Comparison of ENCODE assay signal across 8 cellular contexts in genomic region chr16:21554795-21555585, GRCh38. TPM values are rescaled to one million over a fixed set of nuclear protein-coding genes. Genes with fewer than 3 reads are reported as not detected.
DNase-seq lines count a peak whose midpoint lies in the region; ATAC-seq and TF ChIP-seq lines count a peak whose summit lies in the region.

No MANE protein-coding gene starts in this region.

- peaks cover 6% of the 10 kb centered on the region for H3K4me1 Mint-ChIP-seq in GM23338
- H3K4me1 Mint-ChIP-seq in activated T-cell treated with anti-CD3 and anti-CD28 coated beads, Interleukin-2, amount 50 U/mL, for 24 hours (ENCODE audit: low read depth) = peaks cover 17% of the 10 kb centered on the region
- H3K4me1 Mint-ChIP-seq in naive thymus-derived CD8-positive, alpha-beta T cell = peaks cover 5 to 16% (median 8%) of the 10 kb centered on the region in 4 donors
- peaks cover 21% of the 10 kb centered on the region for H3K4me1 Mint-ChIP-seq in stimulated activated memory B cell treated with anti-CD40 and anti-IgM and Interleukin-4, amounts not matched to agents 10 μg/mL and 1 μg/mL and 100 μg/mL, for 72 hours

- H3K9ac ChIP-seq in DND-41 (ENCODE audit: low read depth, low read length) (peak overlapping the region; percentile 43), KMS-11 (peak overlapping the region; percentile 50; the same call in 1 of the 2 replicates)

- H3K36me3 ChIP-seq in DND-41 (ENCODE audit: insufficient read depth, low read length) (no peaks in the 10 kb centered on the region), GM23338 (ENCODE audit: insufficient read depth) (no peaks in the 10 kb centered on the region), KMS-11 (ENCODE audit: insufficient read depth) (no peaks in the 10 kb centered on the region), PC-9 (ENCODE audit: low read depth) (no peaks in the 10 kb centered on the region)

- H3K4me1 ChIP-seq in DND-41 (ENCODE audit: insufficient read depth, low read length) = peaks cover 11% of the 10 kb centered on the region
- H3K4me1 ChIP-seq in GM23338 (ENCODE audit: insufficient read depth) = no peaks in the 10 kb centered on the region
- H3K4me1 ChIP-seq in KMS-11 (ENCODE audit: low read depth, poor library complexity, severe bottlenecking) = peaks cover 11% of the 10 kb centered on the region
- H3K4me1 ChIP-seq in PC-9 (replicated peaks; ENCODE audit: insufficient read depth) = 0 out of 2 replicates have a peak, but pooled peaks cover 3% of the 10 kb centered on the region

- H3K27me3 ChIP-seq in DND-41 (ENCODE audit: insufficient read depth, low read length, poor library complexity) (no peaks in the 10 kb centered on the region), GM23338 (ENCODE audit: insufficient read depth) (0 out of 2 replicates have a peak, but pooled peaks cover 3% of the 10 kb centered on the region), KMS-11 (ENCODE audit: insufficient read depth, low read depth) (no peaks in the 10 kb centered on the region), PC-9 (ENCODE audit: insufficient read depth, low read depth) (no peaks in the 10 kb centered on the region)

- CTCF ChIA-PET in PC-9 (lab: Charles Lee) = interaction anchor here (0.6 to 0.7 kb wide), 2 partner anchors 208 to 799 kb away, joined by 3 to 5 read pairs; no protein-coding TSS in a partner anchor

- H3K27ac ChIP-seq in DND-41 (ENCODE audit: low read length) (peak overlapping the region; percentile 24; the same call in 1 of the 2 replicates), GM23338 (ENCODE audit: low read depth) (no peak overlapping the region), KMS-11 (peak overlapping the region; percentile 16; the same call in 1 of the 2 replicates), PC-9 (no peak overlapping the region)

- H3K9me2 ChIP-seq in GM23338 (ENCODE audit: insufficient read depth) = no peaks in the 10 kb centered on the region
- H3K9me2 ChIP-seq in PC-9 (ENCODE audit: insufficient read depth) = no peaks in the 10 kb centered on the region

- H3K4me3 Mint-ChIP-seq in GM23338 = peak overlapping the region; percentile 68
- H3K4me3 Mint-ChIP-seq in activated T-cell treated with anti-CD3 and anti-CD28 coated beads, Interleukin-2, amount 50 U/mL, for 24 hours = peak overlapping the region; percentile 47
- H3K4me3 Mint-ChIP-seq in naive thymus-derived CD8-positive, alpha-beta T cell = peak overlapping the region; percentile 56 to 83 (median 70)
- peak overlapping the region; percentile 63 for H3K4me3 Mint-ChIP-seq in stimulated activated memory B cell treated with anti-CD40 and anti-IgM and Interleukin-4, amounts not matched to agents 10 μg/mL and 1 μg/mL and 100 μg/mL, for 72 hours

- no peaks in the 10 kb centered on the region for H4K20me1 ChIP-seq in DND-41 (ENCODE audit: insufficient read depth, low read length)
- no peaks in the 10 kb centered on the region for H4K20me1 ChIP-seq in GM23338 (replicated peaks; ENCODE audit: insufficient read depth)
- no peaks in the 10 kb centered on the region for H4K20me1 ChIP-seq in KMS-11 (ENCODE audit: insufficient read depth)
- no peaks in the 10 kb centered on the region for H4K20me1 ChIP-seq in PC-9 (ENCODE audit: insufficient read depth)

- ATAC-seq in DND-41 (ENCODE audit: insufficient read depth, low read depth) (peak; percentile 96), GM23338 (peak; percentile 82)
- ATAC-seq in naive thymus-derived CD8-positive, alpha-beta T cell = peak; percentile 98 to 99
- ATAC-seq in stimulated activated memory B cell treated with anti-CD40 and anti-IgM and Interleukin-4, amounts not matched to agents 10 μg/mL and 1 μg/mL and 100 μg/mL, for 72 hours = peak; percentile 99

- TF ChIP-seq CTCF in DND-41 (IDR thresholded peaks at IDR 0.05; ENCODE audit: borderline replicate concordance, extremely low read depth, low read length, poor library complexity, severe bottlenecking) (peak; percentile 95), GM23338 (conservative IDR thresholded peaks at IDR 0.05; ENCODE audit: low read depth in 2 of 2) (peak; percentile 100), KMS-11 (conservative IDR thresholded peaks at IDR 0.05; ENCODE audit: low read depth, low read length) (peak; percentile 99), PC-9 (conservative IDR thresholded peaks at IDR 0.05) (peak; percentile 99)

- H3K79me2 ChIP-seq in DND-41 (ENCODE audit: insufficient read depth, low read length) (no peaks in the 10 kb centered on the region), GM23338 (replicated peaks; ENCODE audit: insufficient read depth) (no peaks in the 10 kb centered on the region), KMS-11 (ENCODE audit: insufficient read depth, low read depth) (no peaks in the 10 kb centered on the region), PC-9 (ENCODE audit: low read depth) (no peaks in the 10 kb centered on the region)

- no peaks in the 10 kb centered on the region for H3K36me3 Mint-ChIP-seq in GM23338 (ENCODE audit: low read depth)
- no peaks in the 10 kb centered on the region for H3K36me3 Mint-ChIP-seq in activated T-cell treated with anti-CD3 and anti-CD28 coated beads, Interleukin-2, amount 50 U/mL, for 24 hours (ENCODE audit: low read depth)
- no peaks in the 10 kb centered on the region for H3K36me3 Mint-ChIP-seq in naive thymus-derived CD8-positive, alpha-beta T cell
- no peaks in the 10 kb centered on the region for H3K36me3 Mint-ChIP-seq in stimulated activated memory B cell treated with anti-CD40 and anti-IgM and Interleukin-4, amounts not matched to agents 10 μg/mL and 1 μg/mL and 100 μg/mL, for 72 hours

- H3K27me3 Mint-ChIP-seq in GM23338 (ENCODE audit: insufficient read depth, low read depth, poor library complexity) = peaks cover 22% of the 10 kb centered on the region
- H3K27me3 Mint-ChIP-seq in activated T-cell treated with anti-CD3 and anti-CD28 coated beads, Interleukin-2, amount 50 U/mL, for 24 hours = peaks cover 10% of the 10 kb centered on the region
- peaks cover 0 to 12% (median 0%) of the 10 kb centered on the region in 5 donors for H3K27me3 Mint-ChIP-seq in naive thymus-derived CD8-positive, alpha-beta T cell
- H3K27me3 Mint-ChIP-seq in stimulated activated memory B cell treated with anti-CD40 and anti-IgM and Interleukin-4, amounts not matched to agents 10 μg/mL and 1 μg/mL and 100 μg/mL, for 72 hours = peaks cover 8% of the 10 kb centered on the region

- no TSS peak for BruUV-seq in PC-9 (replicated peaks; lab: Mats Ljungman, UMichigan)

- H3K9me3 Mint-ChIP-seq in GM23338 = no peaks in the 10 kb centered on the region; the same call in 2 of the 3 replicates
- no peaks in the 10 kb centered on the region for H3K9me3 Mint-ChIP-seq in activated T-cell treated with anti-CD3 and anti-CD28 coated beads, Interleukin-2, amount 50 U/mL, for 24 hours
- no peaks in the 10 kb centered on the region for H3K9me3 Mint-ChIP-seq in naive thymus-derived CD8-positive, alpha-beta T cell
- H3K9me3 Mint-ChIP-seq in stimulated activated memory B cell treated with anti-CD40 and anti-IgM and Interleukin-4, amounts not matched to agents 10 μg/mL and 1 μg/mL and 100 μg/mL, for 72 hours = no peaks in the 10 kb centered on the region

- H3F3A ChIP-seq in GM23338 (replicated peaks; ENCODE audit: low read depth) (peaks cover 4% of the 10 kb centered on the region), PC-9 (ENCODE audit: insufficient read depth, low read depth) (peaks cover 8% of the 10 kb centered on the region; the same call in 1 of the 2 replicates)

- H3K4me2 ChIP-seq in DND-41 (ENCODE audit: insufficient read depth, low read length) (peak overlapping the region; percentile 73), GM23338 (peak overlapping the region; percentile 74; the same call in 1 of the 2 replicates), KMS-11 (peak overlapping the region; percentile 65), PC-9 (peak overlapping the region; percentile 66)

- H3K4me3 ChIP-seq in DND-41 (ENCODE audit: low read depth in 1 of 2, low read length in 2 of 2) (peak overlapping the region in 1 of 2 experiments; percentile 47; a peak in 2 of 4 replicates), GM23338 (peak overlapping the region; percentile 38), KMS-11 (IDR thresholded peaks at IDR 0.05; ENCODE audit: insufficient read depth, low read depth, low read length) (no peak overlapping the region), PC-9 (peak overlapping the region; percentile 36; the same call in 1 of the 2 replicates)

- no peak overlapping the region for H3K27ac Mint-ChIP-seq in GM23338
- peak overlapping the region; percentile 87 for H3K27ac Mint-ChIP-seq in activated T-cell treated with anti-CD3 and anti-CD28 coated beads, Interleukin-2, amount 50 U/mL, for 24 hours
- H3K27ac Mint-ChIP-seq in naive thymus-derived CD8-positive, alpha-beta T cell = peak overlapping the region in 8 of 10 donors; percentile 47 to 83 (median 77)
- peak overlapping the region; percentile 75 for H3K27ac Mint-ChIP-seq in stimulated activated memory B cell treated with anti-CD40 and anti-IgM and Interleukin-4, amounts not matched to agents 10 μg/mL and 1 μg/mL and 100 μg/mL, for 72 hours

- DNase-seq in DND-41 (peak; percentile 94), GM23338 (ENCODE audit: low spot score) (peak; percentile 99), PC-9 (peak; percentile 68 to 93), fibroblast of gingiva (ENCODE audit: low read depth) (peak; percentile 72)
- DNase-seq in activated T-cell treated with anti-CD3 and anti-CD28 coated beads, Interleukin-2, amount 50 U/mL, for 24 hours = peak; percentile 98
- DNase-seq in naive thymus-derived CD8-positive, alpha-beta T cell = peak; percentile 80 to 93 (median 89)

- H3K9me3 ChIP-seq in DND-41 (ENCODE audit: insufficient read depth, low read length, severe bottlenecking) (no peaks in the 10 kb centered on the region), PC-9 (ENCODE audit: insufficient read depth, low read depth) (no peaks in the 10 kb centered on the region)

- intact Hi-C loops in PC-9 (cut with micrococcal nuclease; ENCODE audit: unreplicated experiment) = loop anchor here (2.0 to 5.0 kb wide), 2 partner anchors 396 to 767 kb away; partner anchors contain the start of gene LDAF1

- POLR2A ChIA-PET in PC-9 (lab: Charles Lee; ENCODE audit: unreplicated experiment) = no interaction called here
- POLR2A ChIA-PET in naive thymus-derived CD8-positive, alpha-beta T cell (lab: Charles Lee) = interaction anchor here (0.7 kb wide), 1 partner anchor 398 kb away, joined by 6 read pairs; no protein-coding TSS in a partner anchor

- peak overlapping the region; percentile 70 for H2AFZ ChIP-seq in DND-41 (ENCODE audit: low read depth, low read length)
- peak overlapping the region; percentile 90 for H2AFZ ChIP-seq in GM23338
- peak overlapping the region; percentile 99 for H2AFZ ChIP-seq in KMS-11 (ENCODE audit: low read depth)
- peak overlapping the region; percentile 70; the same call in 1 of the 2 replicates for H2AFZ ChIP-seq in PC-9

TF ChIP-seq in GM23338, 12 proteins besides CTCF, POLR2A, EP300 and RAD21 (continues in another document):
- TF ChIP-seq POLR2AphosphoS5 (IDR thresholded peaks at IDR 0.05; ENCODE audit: low read depth) (peak; percentile 23; the same call in 1 of the 2 replicates), EZH2phosphoT487 (IDR thresholded peaks at IDR 0.05; ENCODE audit: unreplicated experiment) (no peak), CREB1 (CRISPR knock-in tag; IDR thresholded peaks at IDR 0.05; ENCODE audit: low read depth) (peak; percentile 61)

RNA-seq across cellular contexts. Expression of gene METTL9, which starts 44.4 kb away (rescaled TPM):
- 152 and 180 TPM in 2 replicates for total RNA-seq in GM23338 (2014; rRNA removed; shearing (Covaris generic))
- 66.4 and 72.5 TPM in 2 replicates for polyA plus RNA-seq in GM23338 (2016; fragmentation: Nextera tagmentation; extraction: Ambion mirVana)
- total RNA-seq in PC-9 (2021) = 136 and 151 TPM in 2 replicates
- total RNA-seq in naive thymus-derived CD8-positive, alpha-beta T cell = 10 to 100 TPM; 80.9 to 81.7 TPM
- polyA plus RNA-seq in naive thymus-derived CD8-positive, alpha-beta T cell = 100 to 1,000 TPM; 100 to 156 (median 117) TPM

Comparison
In these comparisons a context has a peak if more than half of its experiments do, and no peak if none do; other contexts are left out.
1. H3K27ac ChIP-seq: peak in DND-41 (single experiment) and KMS-11 (single experiment); none in GM23338 (single experiment) and PC-9 (single experiment).
2. Peak in every context shown above with its lines, with median percentiles within 50 percentile points of each other: ATAC-seq, DNase-seq, H2AFZ ChIP-seq, H3K4me2 ChIP-seq, CTCF ChIP-seq and H3K4me3 Mint-ChIP-seq.